ENCODE assay signal across 13 cellular contexts in genomic region chr1:179968994-179969919, GRCh38. TPM values are rescaled to one million over a fixed set of nuclear protein-coding genes. Genes with fewer than 3 reads are reported as not detected.
DNase-seq lines count a peak whose midpoint lies in the region; ATAC-seq and TF ChIP-seq lines count a peak whose summit lies in the region.
"Had no signal": no experiment of that assay in that cellular context is flagged by ENCODE, and none has a peak within 500 bp of the region (broad histone marks: within the 10 kb centered on the region; RNA-seq: fewer than 3 reads in every experiment).

No MANE protein-coding gene starts in this region.

- no peak for TF ChIP-seq EP300 in sigmoid colon (IDR thresholded peaks at IDR 0.05)

- H3K27ac ChIP-seq in CD8-positive, alpha-beta memory T cell (ENCODE audit: low read depth, low read length): no peak overlapping the region
- H3K27ac ChIP-seq in sigmoid colon: peak overlapping the region; percentile 41 to 71 (median 68)

- no peaks in the 10 kb centered on the region for H3K27me3 ChIP-seq in CD8-positive, alpha-beta memory T cell (ENCODE audit: insufficient read depth, low read length, poor library complexity, severe bottlenecking)
- H3K27me3 ChIP-seq in sigmoid colon: no peaks in the 10 kb centered on the region

- no peak for DNase-seq in CD8-positive, alpha-beta memory T cell
- no peak for DNase-seq in T-helper 17 cell
- peak; percentile 14 for DNase-seq in fibroblast of villous mesenchyme (ENCODE audit: low read depth)
- DNase-seq in sigmoid colon: no peak
- no peak for DNase-seq in germinal center (ENCODE audit: low spot score)
- no peak for DNase-seq in mesenteric fat pad (ENCODE audit: low spot score)
- no peak for DNase-seq in hepatic stellate cell (ENCODE audit: low spot score)
- DNase-seq: Caco-2, mesendoderm, T-helper 2 cell had no signal

- TF ChIP-seq CTCF in fibroblast of villous mesenchyme (IDR thresholded peaks at IDR 0.05; ENCODE audit: insufficient read depth, low read depth, low read length) (no peak), sigmoid colon (IDR thresholded peaks at IDR 0.05) (no peak)

- no peaks in the 10 kb centered on the region for H3K27me3 Mint-ChIP-seq in CD8-positive, alpha-beta memory T cell
- H3K27me3 Mint-ChIP-seq in T-helper 17 cell: no peaks in the 10 kb centered on the region

- H3K36me3 ChIP-seq in CD8-positive, alpha-beta memory T cell (ENCODE audit: insufficient read depth, low read length): no peaks in the 10 kb centered on the region
- no peaks in the 10 kb centered on the region for H3K36me3 ChIP-seq in sigmoid colon

- ATAC-seq in T-helper 17 cell (no peak), GM19351 (IDR thresholded peaks at IDR 0.05; ENCODE audit: unreplicated experiment) (no peak)
- ATAC-seq: GM12878 had no signal

- no peak for TF ChIP-seq POLR2A in sigmoid colon (IDR thresholded peaks at IDR 0.05)

- peak overlapping the region in 5 of 8 donors; percentile 35 to 85 (median 46) for H3K27ac Mint-ChIP-seq in CD8-positive, alpha-beta memory T cell
- H3K27ac Mint-ChIP-seq in T-helper 17 cell: peak overlapping the region; percentile 37

- H3K9me3 ChIP-seq in CD8-positive, alpha-beta memory T cell (ENCODE audit: low read length): no peaks in the 10 kb centered on the region
- H3K9me3 ChIP-seq in T-helper 17 cell (ENCODE audit: control insufficient read depth, low read length, poor library complexity, severe bottlenecking): no peaks in the 10 kb centered on the region
- H3K9me3 ChIP-seq in sigmoid colon: no peaks in the 10 kb centered on the region
- H3K9me3 ChIP-seq: Caco-2 had no signal

- CTCF ChIA-PET in CD8-positive, alpha-beta memory T cell (lab: Charles Lee): no interaction called here

- peaks cover 0 to 2% (median 0%) of the 10 kb centered on the region in 5 donors for H3K9me3 Mint-ChIP-seq in CD8-positive, alpha-beta memory T cell

- H3K4me3 ChIP-seq in CD8-positive, alpha-beta memory T cell (ENCODE audit: low read length): no peak overlapping the region
- no peak overlapping the region for H3K4me3 ChIP-seq in fibroblast of villous mesenchyme (ENCODE audit: low read depth, low read length)
- no peak overlapping the region for H3K4me3 ChIP-seq in sigmoid colon
- H3K4me3 ChIP-seq: GM12878, skin epidermis had no signal

- H3K4me1 Mint-ChIP-seq in CD8-positive, alpha-beta memory T cell: peaks cover 53 to 77% (median 70%) of the 10 kb centered on the region in 3 donors
- peaks cover 39% of the 10 kb centered on the region for H3K4me1 Mint-ChIP-seq in T-helper 17 cell

- POLR2A ChIA-PET in CD8-positive, alpha-beta memory T cell (lab: Charles Lee): interaction anchor here (0.6 kb wide), 1 partner anchor 119 kb away, joined by 8 read pairs; no protein-coding TSS in a partner anchor

- peak overlapping the region in 3 of 7 donors; percentile 6 to 20 (median 18) for H3K4me3 Mint-ChIP-seq in CD8-positive, alpha-beta memory T cell
- peak overlapping the region; percentile 70 for H3K4me3 Mint-ChIP-seq in T-helper 17 cell

- H3K36me3 Mint-ChIP-seq in CD8-positive, alpha-beta memory T cell: peaks cover 5 to 33% (median 16%) of the 10 kb centered on the region in 3 donors
- H3K36me3 Mint-ChIP-seq in T-helper 17 cell (ENCODE audit: low read depth): peaks cover 6% of the 10 kb centered on the region

- H3K4me1 ChIP-seq in CD8-positive, alpha-beta memory T cell (ENCODE audit: insufficient read depth, low read length): peaks cover 26% of the 10 kb centered on the region
- H3K4me1 ChIP-seq in sigmoid colon: peaks cover 0 to 45% (median 35%) of the 10 kb centered on the region in 4 donors

- intact Hi-C loops in sigmoid colon (cut with DNase I): no loop called here

- WGBS in sigmoid colon, 2 donors: 72 to 81% methylated on average over 8 of the region's 8 CpGs

RNA-seq across cellular contexts. Expression of gene CEP350, which starts 14.6 kb away (rescaled TPM):
- total RNA-seq in CD8-positive, alpha-beta memory T cell: 10 to 100 TPM; 41.4 to 43.3 TPM
- 60.1 TPM for polyA plus RNA-seq in CD8-positive, alpha-beta memory T cell
- total RNA-seq in T-helper 17 cell (10 to 100 TPM; 63.0 to 66.8 TPM), fibroblast of villous mesenchyme (58.9 and 72.1 TPM in 2 replicates), sigmoid colon (10 to 100 TPM; 45.2 to 67.6 (median 57.8) TPM), mesenteric fat pad (57.6 TPM)
- polyA plus RNA-seq in sigmoid colon: 10 to 100 TPM in 1 of 3 donors, 1 to 10 TPM in 2; 3.2 to 11.6 (median 4.2) TPM
